Comparison of ENCODE assay signal across 9 cellular contexts in the genomic region with DNA sequence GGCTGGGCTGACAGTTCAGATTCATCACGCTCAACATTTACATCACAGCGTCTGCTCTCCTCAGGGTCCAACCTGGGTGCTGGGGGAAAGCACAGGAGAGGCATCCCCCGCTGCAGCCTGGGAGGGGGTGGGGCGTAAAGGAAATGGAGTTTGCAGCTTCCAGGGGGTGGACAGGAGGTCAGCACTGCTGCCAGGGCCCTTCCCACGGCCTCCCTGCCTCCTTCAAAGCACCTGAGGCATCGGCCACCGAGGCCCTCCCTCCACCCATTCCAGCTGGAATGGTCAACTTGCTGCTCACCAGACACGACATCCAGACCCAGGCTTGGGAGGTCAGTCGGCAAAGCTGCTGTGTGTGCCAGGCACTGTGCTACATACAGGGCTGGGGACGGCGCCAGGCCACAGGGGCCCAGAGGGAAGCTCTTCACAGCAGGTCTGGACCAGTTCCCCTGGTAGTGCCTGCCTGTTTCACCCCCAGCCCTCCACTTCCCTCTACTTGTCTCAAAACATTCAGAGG.
DNase-seq lines count a peak whose midpoint lies in the region; ATAC-seq and TF ChIP-seq lines count a peak whose summit lies in the region.
"Had no signal": no experiment of that assay in that cellular context is flagged by ENCODE, and none has a peak within 500 bp of the region (broad histone marks: within the 10 kb centered on the region; RNA-seq: fewer than 3 reads in every experiment).

No MANE protein-coding gene starts in this region.

- H3K9me3 ChIP-seq in SK-N-MC (ENCODE audit: low read depth, low read length) = no peaks in the 10 kb centered on the region
- no peaks in the 10 kb centered on the region for H3K9me3 ChIP-seq in thoracic aorta
- H3K9me3 ChIP-seq: Caco-2 had no signal

- peaks cover 11 to 18% of the 10 kb centered on the region in 2 donors for H3K4me1 ChIP-seq in thoracic aorta (ENCODE audit: control insufficient read depth in 1 of 2, low read depth in 2 of 2)
- H3K4me1 ChIP-seq: Caco-2 had no signal

- peak overlapping the region; percentile 77 for H3K27ac ChIP-seq in SK-N-MC
- H3K27ac ChIP-seq in thoracic aorta = peak overlapping the region; percentile 49 to 62

- no peak overlapping the region for H3K9ac ChIP-seq in SK-N-MC (ENCODE audit: insufficient read length)

- H3K36me3 Mint-ChIP-seq in glutamatergic neuron (ENCODE audit: unreplicated experiment) = peaks cover 12% of the 10 kb centered on the region
- peaks cover 14% of the 10 kb centered on the region for H3K36me3 Mint-ChIP-seq in nephron (ENCODE audit: low read depth)
- H3K36me3 Mint-ChIP-seq in activated naive CD4-positive, alpha-beta T cell treated with anti-CD3 and anti-CD28 coated beads, Interleukin-2, amount 50 U/mL, for 72 hours = no peaks in the 10 kb centered on the region

- H3K4me3 ChIP-seq in SK-N-MC (peak overlapping the region; percentile 71; the same call in 1 of the 2 replicates), thoracic aorta (peak overlapping the region; percentile 61)

- H3K27me3 ChIP-seq in thoracic aorta (replicated peaks; ENCODE audit: insufficient read depth) = no peaks in the 10 kb centered on the region

- H3K27me3 Mint-ChIP-seq in glutamatergic neuron (ENCODE audit: unreplicated experiment) (peaks cover 13% of the 10 kb centered on the region), nephron (ENCODE audit: low read depth) (peaks cover 11% of the 10 kb centered on the region)

- no peak for ATAC-seq in thoracic aorta (ENCODE audit: insufficient number of reproducible peaks, low FRiP score, low read depth)
- no peak for ATAC-seq in HG03097 (IDR thresholded peaks at IDR 0.05; ENCODE audit: low FRiP score, unreplicated experiment)
- ATAC-seq in activated naive CD4-positive, alpha-beta T cell treated with anti-CD3 and anti-CD28 coated beads, Interleukin-2, amount 50 U/mL, for 72 hours = no peak

- TF ChIP-seq CTCF in glutamatergic neuron (IDR thresholded peaks at IDR 0.05; ENCODE audit: partially characterized antibody, unreplicated experiment) (no peak), nephron (IDR thresholded peaks at IDR 0.05; ENCODE audit: unreplicated experiment in 3 of 3) (no peak), thoracic aorta (IDR thresholded peaks at IDR 0.05) (no peak)

- H3K4me1 Mint-ChIP-seq in glutamatergic neuron (ENCODE audit: low read depth, unreplicated experiment) (peaks cover 18% of the 10 kb centered on the region), nephron (peaks cover 50% of the 10 kb centered on the region)

- H3K36me3 ChIP-seq in SK-N-MC (ENCODE audit: insufficient read depth, low read length) = no peaks in the 10 kb centered on the region
- H3K36me3 ChIP-seq in thoracic aorta = no peaks in the 10 kb centered on the region

- DNase-seq in SK-N-MC (ENCODE audit: low read depth, low spot score) = no peak
- DNase-seq in glutamatergic neuron = no peak
- no peak for DNase-seq in thoracic aorta (ENCODE audit: low spot score)
- no peak for DNase-seq in AG08396 (ENCODE audit: low spot score)
- no peak for DNase-seq in OCI-M1 (lab: John Stamatoyannopoulos, UW)
- DNase-seq in activated naive CD4-positive, alpha-beta T cell treated with anti-CD3 and anti-CD28 coated beads, Interleukin-2, amount 50 U/mL, for 72 hours (ENCODE audit: low spot score in 2 of 2) = no peak
- DNase-seq: Caco-2 had no signal

- H3K4me3 Mint-ChIP-seq in glutamatergic neuron (ENCODE audit: unreplicated experiment) = no peak overlapping the region
- H3K4me3 Mint-ChIP-seq in nephron = no peak overlapping the region

- H3K9me3 Mint-ChIP-seq in glutamatergic neuron (ENCODE audit: unreplicated experiment) (peaks cover 5% of the 10 kb centered on the region), nephron (no peaks in the 10 kb centered on the region)
- no peaks in the 10 kb centered on the region for H3K9me3 Mint-ChIP-seq in activated naive CD4-positive, alpha-beta T cell treated with anti-CD3 and anti-CD28 coated beads, Interleukin-2, amount 50 U/mL, for 72 hours

- H3K27ac Mint-ChIP-seq in glutamatergic neuron (ENCODE audit: unreplicated experiment) = peak overlapping the region; percentile 94
- H3K27ac Mint-ChIP-seq in nephron = peak overlapping the region; percentile 66 to 83 (median 80)
- H3K27ac Mint-ChIP-seq in activated naive CD4-positive, alpha-beta T cell treated with anti-CD3 and anti-CD28 coated beads, Interleukin-2, amount 50 U/mL, for 72 hours = no peak overlapping the region

Comparison
In these comparisons a context has a peak if more than half of its experiments do, and no peak if none do; other contexts are left out.
1. H3K27ac Mint-ChIP-seq: peak in glutamatergic neuron (single experiment) and nephron (3 of 3); none in activated naive CD4-positive, alpha-beta T cell treated with anti-CD3 and anti-CD28 coated beads, Interleukin-2, amount 50 U/mL, for 72 hours (0 of 2).